In the genomic region with DNA sequence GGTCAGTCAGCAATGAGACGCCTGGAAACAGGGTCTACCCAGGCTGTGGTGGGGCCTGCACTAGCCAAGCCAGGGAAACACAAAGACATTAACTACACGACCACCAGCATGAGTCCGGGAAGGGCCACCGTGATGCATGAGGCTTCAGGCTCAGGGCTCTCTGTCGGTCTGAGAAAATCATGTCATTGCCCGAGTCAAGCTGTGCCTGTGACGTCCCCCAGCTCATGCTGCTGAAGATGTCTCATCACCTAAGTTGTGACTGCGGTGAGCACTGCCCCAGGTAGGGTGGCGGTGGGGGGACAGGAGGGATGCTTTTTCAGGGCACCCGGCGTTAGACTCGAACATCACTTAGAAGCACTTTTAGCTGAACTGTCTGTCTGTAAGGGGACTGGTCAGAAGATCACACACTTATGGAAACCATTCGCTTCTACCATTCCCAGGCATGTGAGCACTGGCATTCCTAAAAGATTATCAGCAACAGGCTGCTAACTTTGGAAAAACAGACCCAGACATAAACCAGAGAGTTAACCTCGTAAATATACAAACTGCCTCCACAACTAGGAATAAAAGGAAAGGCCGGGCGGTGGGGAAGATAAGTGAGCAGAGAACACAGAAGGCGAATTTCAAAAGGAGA, we compare ENCODE assay signal across 1 cellular context.
TF ChIP-seq lines count a peak whose summit lies in the region.

No MANE protein-coding gene starts in this region.

TF ChIP-seq in IMR-90, 13 proteins besides CTCF, POLR2A, EP300 and RAD21:
- no peak for TF ChIP-seq FOS (IDR thresholded peaks at IDR 0.05; ENCODE audit: low read depth, low read length)
- TF ChIP-seq NFE2L2 (IDR thresholded peaks at IDR 0.05; ENCODE audit: low read depth, low read length) = no peak
- no peak for TF ChIP-seq SMC3 (IDR thresholded peaks at IDR 0.05; ENCODE audit: low read depth, low read length)
- TF ChIP-seq MXI1 (IDR thresholded peaks at IDR 0.05; ENCODE audit: borderline replicate concordance, low read depth, low read length) = no peak
- TF ChIP-seq RCOR1 (IDR thresholded peaks at IDR 0.05; ENCODE audit: insufficient replicate concordance, low read length) = no peak
- no peak for TF ChIP-seq RFX5 (IDR thresholded peaks at IDR 0.05; ENCODE audit: low read depth, low read length)
- TF ChIP-seq MAZ (IDR thresholded peaks at IDR 0.05; ENCODE audit: borderline replicate concordance, low read depth, low read length) = no peak
- TF ChIP-seq, protein P1, sequence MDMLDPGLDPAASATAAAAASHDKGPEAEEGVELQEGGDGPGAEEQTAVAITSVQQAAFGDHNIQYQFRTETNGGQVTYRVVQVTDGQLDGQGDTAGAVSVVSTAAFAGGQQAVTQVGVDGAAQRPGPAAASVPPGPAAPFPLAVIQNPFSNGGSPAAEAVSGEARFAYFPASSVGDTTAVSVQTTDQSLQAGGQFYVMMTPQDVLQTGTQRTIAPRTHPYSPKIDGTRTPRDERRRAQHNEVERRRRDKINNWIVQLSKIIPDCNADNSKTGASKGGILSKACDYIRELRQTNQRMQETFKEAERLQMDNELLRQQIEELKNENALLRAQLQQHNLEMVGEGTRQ (IDR thresholded peaks at IDR 0.05; ENCODE audit: low read depth, low read length) = no peak
- TF ChIP-seq MAFK (IDR thresholded peaks at IDR 0.05; ENCODE audit: low read depth, low read length) = no peak
- TF ChIP-seq CHD1 (IDR thresholded peaks at IDR 0.05; ENCODE audit: low read depth, low read length) = no peak
